8 cellular contexts compared by ENCODE assay signal in genomic region chr22:41524283-41524682, GRCh38. TPM values are rescaled to one million over a fixed set of nuclear protein-coding genes. Genes with fewer than 3 reads are reported as not detected.
DNase-seq lines count a peak whose midpoint lies in the region; ATAC-seq and TF ChIP-seq lines count a peak whose summit lies in the region.

No MANE protein-coding gene starts in this region.

- ATAC-seq in activated T-helper 17 cell treated with anti-CD3 and anti-CD28 coated beads, Interleukin-2, amount 50 U/mL, for 72 hours (replicated peaks) = no peak
- peak; percentile 87 for ATAC-seq in gastroesophageal sphincter
- no peak for ATAC-seq in GM18907 (IDR thresholded peaks at IDR 0.05; ENCODE audit: unreplicated experiment)

- H3K4me2 ChIP-seq in GM23248 (ENCODE audit: unreplicated experiment) = no peak overlapping the region

- H2AFZ ChIP-seq in GM23248 = no peak overlapping the region

- H3K4me1 ChIP-seq in CD8-positive, alpha-beta memory T cell (ENCODE audit: insufficient read depth, low read length) = peaks cover 15% of the 10 kb centered on the region
- H3K4me1 ChIP-seq in gastroesophageal sphincter (peaks cover 7 to 50% (median 31%) of the 10 kb centered on the region in 3 donors), rectal smooth muscle tissue (ENCODE audit: control insufficient read depth, insufficient read depth, low read length) (peaks cover 21% of the 10 kb centered on the region), GM23248 (ENCODE audit: insufficient read depth) (no peaks in the 10 kb centered on the region)

- H3K9me3 ChIP-seq in CD8-positive, alpha-beta memory T cell (ENCODE audit: low read length) = no peaks in the 10 kb centered on the region
- H3K9me3 ChIP-seq in gastroesophageal sphincter (no peaks in the 10 kb centered on the region), GM23248 (ENCODE audit: low read depth) (no peaks in the 10 kb centered on the region)

- H4K20me1 ChIP-seq in GM23248 (ENCODE audit: insufficient read depth) = no peaks in the 10 kb centered on the region

- H3K4me1 Mint-ChIP-seq in CD8-positive, alpha-beta memory T cell = peaks cover 14 to 27% (median 16%) of the 10 kb centered on the region in 3 donors
- H3K4me1 Mint-ChIP-seq in activated T-helper 17 cell treated with anti-CD3 and anti-CD28 coated beads, Interleukin-2, amount 50 U/mL, for 72 hours = no peaks in the 10 kb centered on the region

- H3K9ac ChIP-seq in rectal smooth muscle tissue (ENCODE audit: low read length) (no peak overlapping the region), GM23248 (no peak overlapping the region)

- WGBS in gastroesophageal sphincter (ENCODE audit: low coverage in 1 of 2), 2 donors = 13 to 22% methylated on average over 4 to 7 of the region's 12 CpGs
- WGBS in GM23248 (ENCODE audit: low coverage in 1 of 2, low lambda C conversion rate in 2 of 2, missing lambda C conversion rate in 2 of 2), 2 experiments = 55 to 56% methylated on average over 12 of the region's 12 CpGs

- no peaks in the 10 kb centered on the region for H3K9me2 ChIP-seq in GM23248 (ENCODE audit: insufficient read depth)

- TF ChIP-seq CTCF in gastroesophageal sphincter (IDR thresholded peaks at IDR 0.05) = peak in 2 of 4 experiments; percentile 19 to 42

- H3K27me3 ChIP-seq in CD8-positive, alpha-beta memory T cell (ENCODE audit: insufficient read depth, low read length, poor library complexity, severe bottlenecking) = no peaks in the 10 kb centered on the region
- no peaks in the 10 kb centered on the region for H3K27me3 ChIP-seq in gastroesophageal sphincter
- H3K27me3 ChIP-seq in rectal smooth muscle tissue (ENCODE audit: control insufficient read depth, insufficient read depth, low read length) = no peaks in the 10 kb centered on the region
- no peaks in the 10 kb centered on the region for H3K27me3 ChIP-seq in GM23248 (replicated peaks; ENCODE audit: insufficient read depth)

- TF ChIP-seq POLR2A in gastroesophageal sphincter (IDR thresholded peaks at IDR 0.05) = peak in 1 of 2 donors; percentile 8

- H3K36me3 ChIP-seq in CD8-positive, alpha-beta memory T cell (ENCODE audit: insufficient read depth, low read length) = peaks cover 16% of the 10 kb centered on the region
- H3K36me3 ChIP-seq in gastroesophageal sphincter (peaks cover 0 to 75% of the 10 kb centered on the region in 2 donors), rectal smooth muscle tissue (ENCODE audit: control insufficient read depth, insufficient read depth, low read length) (peaks cover 46% of the 10 kb centered on the region), GM23248 (ENCODE audit: low read depth) (peaks cover 7% of the 10 kb centered on the region; the same call in 1 of the 2 replicates)

- H3K27me3 Mint-ChIP-seq in CD8-positive, alpha-beta memory T cell = no peaks in the 10 kb centered on the region
- H3K27me3 Mint-ChIP-seq in activated T-helper 17 cell treated with anti-CD3 and anti-CD28 coated beads, Interleukin-2, amount 50 U/mL, for 72 hours = no peaks in the 10 kb centered on the region

- H3K27ac ChIP-seq in CD8-positive, alpha-beta memory T cell (ENCODE audit: low read depth, low read length) = peak overlapping the region; percentile 60
- H3K27ac ChIP-seq in gastroesophageal sphincter (peak overlapping the region; percentile 91 to 97 (median 93)), rectal smooth muscle tissue (ENCODE audit: low read depth, low read length) (peak overlapping the region; percentile 80), GM23248 (no peak overlapping the region)

- peaks cover 24% of the 10 kb centered on the region for H3F3A ChIP-seq in GM23248 (ENCODE audit: insufficient read depth)

- H3K4me3 Mint-ChIP-seq in CD8-positive, alpha-beta memory T cell = peak overlapping the region in 1 of 7 donors; percentile 31
- no peak overlapping the region for H3K4me3 Mint-ChIP-seq in activated T-helper 17 cell treated with anti-CD3 and anti-CD28 coated beads, Interleukin-2, amount 50 U/mL, for 72 hours

- CTCF ChIA-PET in CD8-positive, alpha-beta memory T cell (lab: Charles Lee) = interaction anchor here (1.2 to 8.5 kb wide), 5 partner anchors 10 to 121 kb away, joined by 3 to 119 read pairs (median 7); no protein-coding TSS in a partner anchor

- POLR2A ChIA-PET in CD8-positive, alpha-beta memory T cell (lab: Charles Lee) = interaction anchor here (0.6 to 1.7 kb wide), 3 partner anchors 76 to 120 kb away, joined by 3 to 10 read pairs (median 5); no protein-coding TSS in a partner anchor

- H3K27ac Mint-ChIP-seq in CD8-positive, alpha-beta memory T cell = peak overlapping the region; percentile 42 to 86 (median 71)
- H3K27ac Mint-ChIP-seq in activated T-helper 17 cell treated with anti-CD3 and anti-CD28 coated beads, Interleukin-2, amount 50 U/mL, for 72 hours = peak overlapping the region; percentile 54

- DNase-seq in CD8-positive, alpha-beta memory T cell = no peak
- DNase-seq in GM23248 (no peak), NCI-H526 treated with DMSO at 0.1 percent for 48 hours (lab: John Stamatoyannopoulos, UW) (no peak), OCI-M1 (lab: John Stamatoyannopoulos, UW) (no peak)

- no peaks in the 10 kb centered on the region for H3K79me2 ChIP-seq in GM23248 (ENCODE audit: insufficient read depth)

- no peak overlapping the region for H3K4me3 ChIP-seq in CD8-positive, alpha-beta memory T cell (ENCODE audit: low read length)
- H3K4me3 ChIP-seq in gastroesophageal sphincter (no peak overlapping the region), rectal smooth muscle tissue (ENCODE audit: low read length) (no peak overlapping the region), GM23248 (no peak overlapping the region)

- in situ Hi-C loops in GM23248 (cut with MboI) = no loop called here

- H3K36me3 Mint-ChIP-seq in CD8-positive, alpha-beta memory T cell = peaks cover 0 to 68% (median 5%) of the 10 kb centered on the region in 3 donors
- peaks cover 71% of the 10 kb centered on the region for H3K36me3 Mint-ChIP-seq in activated T-helper 17 cell treated with anti-CD3 and anti-CD28 coated beads, Interleukin-2, amount 50 U/mL, for 72 hours (ENCODE audit: low read depth)

- no peak for TF ChIP-seq EP300 in gastroesophageal sphincter (IDR thresholded peaks at IDR 0.05)

- H3K9me3 Mint-ChIP-seq in CD8-positive, alpha-beta memory T cell = no peaks in the 10 kb centered on the region
- H3K9me3 Mint-ChIP-seq in activated T-helper 17 cell treated with anti-CD3 and anti-CD28 coated beads, Interleukin-2, amount 50 U/mL, for 72 hours = no peaks in the 10 kb centered on the region

RNA-seq across cellular contexts. Expression of gene POLR3H, which starts 20.0 kb away (rescaled TPM):
- 10 to 100 TPM; 69.9 to 78.7 TPM for total RNA-seq in CD8-positive, alpha-beta memory T cell
- 22.6 TPM for polyA plus RNA-seq in CD8-positive, alpha-beta memory T cell
- 10 to 100 TPM; 19.5 to 58.2 TPM for total RNA-seq in activated T-helper 17 cell treated with anti-CD3 and anti-CD28 coated beads, Interleukin-2, amount 50 U/mL, for 72 hours
- total RNA-seq in gastroesophageal sphincter = 10 to 100 TPM; 17.7 to 27.0 (median 23.4) TPM
- total RNA-seq in GM23248 (2014; rRNA removed; shearing (Covaris generic)) = 16.8 and 21.2 TPM in 2 replicates
- polyA plus RNA-seq in GM23248 (2016; fragmentation: Nextera tagmentation; extraction: Ambion mirVana) = 49.6 and 52.2 TPM in 2 replicates

RNA-seq across cellular contexts. Expression of gene CSDC2, which starts 36.5 kb away (rescaled TPM):
- total RNA-seq in CD8-positive, alpha-beta memory T cell = not detected
- not detected for polyA plus RNA-seq in CD8-positive, alpha-beta memory T cell
- total RNA-seq in activated T-helper 17 cell treated with anti-CD3 and anti-CD28 coated beads, Interleukin-2, amount 50 U/mL, for 72 hours = not detected
- 10 to 100 TPM in 1 of 4 donors, 1 to 10 TPM in 3; 3.0 to 22.2 (median 5.8) TPM for total RNA-seq in gastroesophageal sphincter
- total RNA-seq in GM23248 (2014; rRNA removed; shearing (Covaris generic)) = 0.38 TPM in 1 of 2 replicates, not detected in the other
- 0.59 and 1.1 TPM in 2 replicates for polyA plus RNA-seq in GM23248 (2016; fragmentation: Nextera tagmentation; extraction: Ambion mirVana)

RNA-seq across cellular contexts. Expression of gene ACO2, which starts 55.4 kb away (rescaled TPM):
- 100 to 1,000 TPM; 112 to 114 TPM for total RNA-seq in CD8-positive, alpha-beta memory T cell
- 92.5 TPM for polyA plus RNA-seq in CD8-positive, alpha-beta memory T cell
- total RNA-seq in activated T-helper 17 cell treated with anti-CD3 and anti-CD28 coated beads, Interleukin-2, amount 50 U/mL, for 72 hours = 100 to 1,000 TPM in 1 of 2 donors, 10 to 100 TPM in 1; 67.8 to 106 TPM
- 100 to 1,000 TPM; 115 to 227 (median 132) TPM for total RNA-seq in gastroesophageal sphincter
- total RNA-seq in GM23248 (2014; rRNA removed; shearing (Covaris generic)) = 41.5 and 60.4 TPM in 2 replicates
- 68.1 and 68.7 TPM in 2 replicates for polyA plus RNA-seq in GM23248 (2016; fragmentation: Nextera tagmentation; extraction: Ambion mirVana)

RNA-seq across cellular contexts. Expression of gene PHF5A, which starts 55.8 kb away (rescaled TPM):
- total RNA-seq in CD8-positive, alpha-beta memory T cell = 100 to 1,000 TPM; 120 to 125 TPM
- 24.9 TPM for polyA plus RNA-seq in CD8-positive, alpha-beta memory T cell
- 10 to 100 TPM; 34.3 to 92.0 TPM for total RNA-seq in activated T-helper 17 cell treated with anti-CD3 and anti-CD28 coated beads, Interleukin-2, amount 50 U/mL, for 72 hours
- total RNA-seq in gastroesophageal sphincter = 10 to 100 TPM; 26.7 to 44.5 (median 39.2) TPM
- total RNA-seq in GM23248 (2014; rRNA removed; shearing (Covaris generic)) = 41.9 and 53.4 TPM in 2 replicates
- 13.1 and 13.7 TPM in 2 replicates for polyA plus RNA-seq in GM23248 (2016; fragmentation: Nextera tagmentation; extraction: Ambion mirVana)
